In genomic region chr9:125432715-125433385, GRCh38 we compare ENCODE assay signal across 16 cellular contexts.
DNase-seq lines count a peak whose midpoint lies in the region; ATAC-seq and TF ChIP-seq lines count a peak whose summit lies in the region.
"Had no signal": no experiment of that assay in that cellular context is flagged by ENCODE, and none has a peak within 500 bp of the region (broad histone marks: within the 10 kb centered on the region; RNA-seq: fewer than 3 reads in every experiment).

No MANE protein-coding gene starts in this region.

- no peak overlapping the region for H3K4ac ChIP-seq in IMR-90 (ENCODE audit: low read depth, low read length)

- no peak overlapping the region for H3K4me2 ChIP-seq in IMR-90 (ENCODE audit: low read depth, low read length)

- H2AK5ac ChIP-seq in IMR-90 (ENCODE audit: low read depth, low read length), result no peak overlapping the region

- CTCF ChIA-PET in IMR-90 (lab: Yijun Ruan, JAX), result no interaction called here
- CTCF ChIA-PET in activated naive CD4-positive, alpha-beta T cell treated with anti-CD3 and anti-CD28 coated beads, Interleukin-2, amount 10 ng/mL, durations not matched to agents 7 days and 5 days (lab: Charles Lee), result no interaction called here

- no peaks in the 10 kb centered on the region; the same call in 1 of the 2 replicates for H3K9me1 ChIP-seq in IMR-90 (ENCODE audit: insufficient read depth, low read length)

- 89% methylated on average over 3 of the region's 14 CpGs; no CpG with 5 or more reads in 1 of the 2 experiments for WGBS in IMR-90 (ENCODE audit: extremely low coverage in 2 of 2, insufficient read length in 1 of 2), 2 experiments
- 85 to 89% methylated on average over 14 of the region's 14 CpGs for WGBS in sigmoid colon, 2 donors

- no peaks in the 10 kb centered on the region for H3K9me3 ChIP-seq in IMR-90 (ENCODE audit: control insufficient read depth, insufficient read depth, low read length)
- H3K9me3 ChIP-seq in sigmoid colon, result no peaks in the 10 kb centered on the region
- H3K9me3 ChIP-seq: Peyer's patch had no signal

- H3K27ac ChIP-seq in IMR-90 (ENCODE audit: insufficient read depth, low read length) (no peak overlapping the region), sigmoid colon (no peak overlapping the region)
- H3K27ac ChIP-seq: Peyer's patch had no signal

- H3K9ac ChIP-seq in IMR-90 (ENCODE audit: low read depth, low read length), result no peak overlapping the region

- POLR2A ChIA-PET in IMR-90 (lab: Charles Lee; ENCODE audit: unreplicated experiment), result no interaction called here

- H4K20me1 ChIP-seq in IMR-90 (ENCODE audit: insufficient read depth, low read length), result no peaks in the 10 kb centered on the region

- H3K79me1 ChIP-seq in IMR-90 (ENCODE audit: low read depth in 1 of 2, low read length in 2 of 2), result no peaks in the 10 kb centered on the region

- in situ Hi-C loops in IMR-90 (cut with MboI; ENCODE audit: low sequenced_read_pairs), result no loop called here

- H2BK120ac ChIP-seq in IMR-90 (ENCODE audit: low read depth, low read length), result no peak overlapping the region

- H3K9me3 Mint-ChIP-seq in activated naive CD4-positive, alpha-beta T cell treated with anti-CD3 and anti-CD28 coated beads, Interleukin-2, amount 10 ng/mL, durations not matched to agents 7 days and 5 days, result no peaks in the 10 kb centered on the region
- H3K9me3 Mint-ChIP-seq: CD4-positive, CD25-positive, alpha-beta regulatory T cell had no signal

- no peak overlapping the region for H4K91ac ChIP-seq in IMR-90 (ENCODE audit: insufficient read depth, low read depth, low read length)

- H3K56ac ChIP-seq in IMR-90 (ENCODE audit: extremely low read depth, insufficient read depth, low read length), result no peak overlapping the region

- no peaks in the 10 kb centered on the region for H3K4me1 ChIP-seq in IMR-90 (ENCODE audit: control insufficient read depth, insufficient read depth, low read length)
- peaks cover 0 to 9% (median 0%) of the 10 kb centered on the region in 4 donors for H3K4me1 ChIP-seq in sigmoid colon
- H3K4me1 ChIP-seq: Peyer's patch had no signal

- H3K27me3 ChIP-seq in H7 (ENCODE audit: control insufficient read depth, insufficient read depth, low read length) (no peaks in the 10 kb centered on the region), IMR-90 (ENCODE audit: control insufficient read depth, insufficient read depth, low read length) (no peaks in the 10 kb centered on the region), sigmoid colon (no peaks in the 10 kb centered on the region)
- H3K27me3 ChIP-seq: Peyer's patch had no signal

- no peak overlapping the region for H2AFZ ChIP-seq in IMR-90 (replicated peaks; ENCODE audit: low read length, poor library complexity)

- no peak overlapping the region for H3K18ac ChIP-seq in IMR-90 (ENCODE audit: low read depth, low read length)

- H3K27me3 Mint-ChIP-seq in activated naive CD4-positive, alpha-beta T cell treated with anti-CD3 and anti-CD28 coated beads, Interleukin-2, amount 10 ng/mL, durations not matched to agents 7 days and 5 days, result no peaks in the 10 kb centered on the region
- H3K27me3 Mint-ChIP-seq: B cell; CD4-positive, CD25-positive, alpha-beta regulatory T cell had no signal

- no peak for TF ChIP-seq CTCF in IMR-90 (conservative IDR thresholded peaks at IDR 0.05; ENCODE audit: low read depth, low read length)
- no peak for TF ChIP-seq CTCF in sigmoid colon (IDR thresholded peaks at IDR 0.05)

- H2BK5ac ChIP-seq in IMR-90 (ENCODE audit: low read depth, low read length, poor library complexity, severe bottlenecking), result no peak overlapping the region

- peak; percentile 48 for DNase-seq in H7
- DNase-seq in IMR-90, result no peak
- DNase-seq in islet precursor cell, result peak; percentile 34
- peak; percentile 54 for DNase-seq in sigmoid colon
- no peak for DNase-seq in NCI-H524 (lab: John Stamatoyannopoulos, UW)
- DNase-seq in NCI-H2171 treated with DMSO at 0.1 percent for 48 hours (lab: John Stamatoyannopoulos, UW), result no peak
- no peak for DNase-seq in activated naive CD4-positive, alpha-beta T cell treated with anti-CD3 and anti-CD28 coated beads, Interleukin-2, amount 10 ng/mL, durations not matched to agents 7 days and 5 days
- DNase-seq: CD4-positive, CD25-positive, alpha-beta regulatory T cell; Kasumi-1; MM.1S; NCI-H1092 treated with DMSO at 0.1 percent for 48 hours; NCI-H2081 treated with DMSO at 0.1 percent for 48 hours; NCI-H510A treated with DMSO at 0.1 percent for 48 hours; SHP77 had no signal

- no peak overlapping the region for H4K8ac ChIP-seq in IMR-90 (ENCODE audit: low read depth in 2 of 2, low read length in 2 of 2)

- peak overlapping the region; percentile 52 for H2AK9ac ChIP-seq in IMR-90 (replicated peaks; ENCODE audit: low read depth, low read length, poor library complexity)

- no peaks in the 10 kb centered on the region for H3K36me3 Mint-ChIP-seq in activated naive CD4-positive, alpha-beta T cell treated with anti-CD3 and anti-CD28 coated beads, Interleukin-2, amount 10 ng/mL, durations not matched to agents 7 days and 5 days
- H3K36me3 Mint-ChIP-seq: CD4-positive, CD25-positive, alpha-beta regulatory T cell had no signal

- H3K4me3 ChIP-seq in H7 (ENCODE audit: insufficient read depth, low read depth, low read length) (no peak overlapping the region), IMR-90 (ENCODE audit: insufficient read depth, low read depth, low read length) (no peak overlapping the region), sigmoid colon (no peak overlapping the region)
- H3K4me3 ChIP-seq: Peyer's patch had no signal

- H2BK20ac ChIP-seq in IMR-90 (ENCODE audit: low read depth, low read length), result no peak overlapping the region

- H3K23ac ChIP-seq in IMR-90 (ENCODE audit: low read depth, low read length), result no peak overlapping the region

- no peak overlapping the region for H3K14ac ChIP-seq in IMR-90 (replicated peaks; ENCODE audit: low read depth, low read length)

- no peak for TF ChIP-seq POLR2A in IMR-90 (IDR thresholded peaks at IDR 0.05; ENCODE audit: low read depth, low read length)
- TF ChIP-seq POLR2A in sigmoid colon (IDR thresholded peaks at IDR 0.05), result no peak

- H3K36me3 ChIP-seq in H7 (replicated peaks; ENCODE audit: control insufficient read depth, insufficient read depth, low read length) (peaks cover 1% of the 10 kb centered on the region; the same call in 1 of the 2 replicates), IMR-90 (ENCODE audit: control insufficient read depth, insufficient read depth, low read length) (peaks cover 4% of the 10 kb centered on the region; the same call in 1 of the 2 replicates), sigmoid colon (peaks cover 0 to 11% (median 0%) of the 10 kb centered on the region in 4 donors)
- H3K36me3 ChIP-seq: Peyer's patch had no signal

- TF ChIP-seq RAD21 in IMR-90 (IDR thresholded peaks at IDR 0.05; ENCODE audit: low read length), result no peak

- intact Hi-C loops in IMR-90 (cut with micrococcal nuclease), result no loop called here
- intact Hi-C loops in sigmoid colon (cut with DNase I), result no loop called here

- no peak for TF ChIP-seq EP300 in sigmoid colon (IDR thresholded peaks at IDR 0.05)

- no peak for ATAC-seq in IMR-90 (ENCODE audit: low read depth)

- no peak overlapping the region for H3K27ac Mint-ChIP-seq in activated naive CD4-positive, alpha-beta T cell treated with anti-CD3 and anti-CD28 coated beads, Interleukin-2, amount 10 ng/mL, durations not matched to agents 7 days and 5 days
- H3K27ac Mint-ChIP-seq: B cell; CD4-positive, CD25-positive, alpha-beta regulatory T cell had no signal

- no peaks in the 10 kb centered on the region for H3K4me1 Mint-ChIP-seq in activated naive CD4-positive, alpha-beta T cell treated with anti-CD3 and anti-CD28 coated beads, Interleukin-2, amount 10 ng/mL, durations not matched to agents 7 days and 5 days
- H3K4me1 Mint-ChIP-seq: CD4-positive, CD25-positive, alpha-beta regulatory T cell had no signal

- H2BK15ac ChIP-seq in IMR-90 (ENCODE audit: low read depth, low read length), result no peak overlapping the region

- BruUV-seq in IMR-90 (replicated peaks; lab: Mats Ljungman, UMichigan), result no TSS peak

- H3K4me3 Mint-ChIP-seq in activated naive CD4-positive, alpha-beta T cell treated with anti-CD3 and anti-CD28 coated beads, Interleukin-2, amount 10 ng/mL, durations not matched to agents 7 days and 5 days, result no peak overlapping the region
- H3K4me3 Mint-ChIP-seq: B cell; CD4-positive, CD25-positive, alpha-beta regulatory T cell had no signal

- H4K5ac ChIP-seq in IMR-90 (ENCODE audit: low read depth, low read length), result no peak overlapping the region

- dilution Hi-C loops in IMR-90 (cut with HindIII; ENCODE audit: low sequenced_read_pairs, unreplicated experiment), result no loop called here

TF ChIP-seq in IMR-90, 13 proteins besides CTCF, POLR2A, EP300 and RAD21:
- TF ChIP-seq MXI1 (IDR thresholded peaks at IDR 0.05; ENCODE audit: borderline replicate concordance, low read depth, low read length), result no peak
- no peak for TF ChIP-seq FOS (IDR thresholded peaks at IDR 0.05; ENCODE audit: low read depth, low read length)
- TF ChIP-seq, protein P1, sequence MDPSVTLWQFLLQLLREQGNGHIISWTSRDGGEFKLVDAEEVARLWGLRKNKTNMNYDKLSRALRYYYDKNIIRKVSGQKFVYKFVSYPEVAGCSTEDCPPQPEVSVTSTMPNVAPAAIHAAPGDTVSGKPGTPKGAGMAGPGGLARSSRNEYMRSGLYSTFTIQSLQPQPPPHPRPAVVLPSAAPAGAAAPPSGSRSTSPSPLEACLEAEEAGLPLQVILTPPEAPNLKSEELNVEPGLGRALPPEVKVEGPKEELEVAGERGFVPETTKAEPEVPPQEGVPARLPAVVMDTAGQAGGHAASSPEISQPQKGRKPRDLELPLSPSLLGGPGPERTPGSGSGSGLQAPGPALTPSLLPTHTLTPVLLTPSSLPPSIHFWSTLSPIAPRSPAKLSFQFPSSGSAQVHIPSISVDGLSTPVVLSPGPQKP (IDR thresholded peaks at IDR 0.05; ENCODE audit: borderline replicate concordance, low read depth, low read length), result no peak
- TF ChIP-seq, protein P2, sequence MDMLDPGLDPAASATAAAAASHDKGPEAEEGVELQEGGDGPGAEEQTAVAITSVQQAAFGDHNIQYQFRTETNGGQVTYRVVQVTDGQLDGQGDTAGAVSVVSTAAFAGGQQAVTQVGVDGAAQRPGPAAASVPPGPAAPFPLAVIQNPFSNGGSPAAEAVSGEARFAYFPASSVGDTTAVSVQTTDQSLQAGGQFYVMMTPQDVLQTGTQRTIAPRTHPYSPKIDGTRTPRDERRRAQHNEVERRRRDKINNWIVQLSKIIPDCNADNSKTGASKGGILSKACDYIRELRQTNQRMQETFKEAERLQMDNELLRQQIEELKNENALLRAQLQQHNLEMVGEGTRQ (IDR thresholded peaks at IDR 0.05; ENCODE audit: low read depth, low read length), result no peak
- no peak for TF ChIP-seq BHLHE40 (IDR thresholded peaks at IDR 0.05; ENCODE audit: low read depth, low read length)
- TF ChIP-seq RFX5 (IDR thresholded peaks at IDR 0.05; ENCODE audit: low read depth, low read length), result no peak
- no peak for TF ChIP-seq NFE2L2 (IDR thresholded peaks at IDR 0.05; ENCODE audit: low read depth, low read length)
- no peak for TF ChIP-seq CEBPB (IDR thresholded peaks at IDR 0.05; ENCODE audit: low read depth, low read length)
- TF ChIP-seq MAZ (IDR thresholded peaks at IDR 0.05; ENCODE audit: borderline replicate concordance, low read depth, low read length), result no peak
- no peak for TF ChIP-seq MAFK (IDR thresholded peaks at IDR 0.05; ENCODE audit: low read depth, low read length)
- no peak for TF ChIP-seq RCOR1 (IDR thresholded peaks at IDR 0.05; ENCODE audit: insufficient replicate concordance, low read length)

Comparison
In these comparisons a context has a peak if more than half of its experiments do, and no peak if none do; other contexts are left out.
1. DNase-seq: peak in H7 (single experiment), islet precursor cell (single experiment) and sigmoid colon (single experiment); none in IMR-90 (single experiment), NCI-H524 (0 of 2), NCI-H2171 treated with DMSO at 0.1 percent for 48 hours (single experiment) and activated naive CD4-positive, alpha-beta T cell treated with anti-CD3 and anti-CD28 coated beads, Interleukin-2, amount 10 ng/mL, durations not matched to agents 7 days and 5 days (single experiment).